Comparison of ENCODE assay signal across 14 cellular contexts in the genomic region with DNA sequence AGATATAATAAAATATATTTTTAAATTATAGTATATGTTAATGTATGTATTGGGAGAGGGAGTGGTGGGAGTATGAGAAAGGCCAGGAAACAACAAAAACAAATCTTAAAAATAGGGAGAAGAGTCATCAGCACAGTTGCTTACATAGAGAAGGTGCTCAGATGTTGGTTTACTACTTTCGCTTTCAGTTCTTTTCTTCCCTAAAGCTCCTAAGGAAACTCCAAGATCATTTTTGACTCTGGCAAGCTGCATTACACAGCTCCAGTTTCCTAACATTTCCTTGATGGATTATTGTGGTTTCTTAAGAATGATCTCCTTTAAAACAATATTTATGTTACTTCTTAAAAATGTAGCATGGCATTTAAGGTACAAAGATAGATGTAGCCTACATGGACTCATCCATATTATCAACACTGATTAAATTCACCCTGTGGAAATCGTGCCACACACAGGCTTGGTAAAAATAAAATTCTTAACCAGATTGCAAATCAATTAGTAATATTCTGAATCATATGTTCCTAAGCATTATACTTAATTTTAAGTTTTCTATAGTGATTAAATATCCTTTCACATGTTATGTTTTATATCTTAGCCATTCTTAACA.
A peak's percentile ranks its signal among the peaks of the same experiment; 100 is the strongest.
DNase-seq lines count a peak whose midpoint lies in the region; ATAC-seq, FAIRE-seq and TF ChIP-seq lines count a peak whose summit lies in the region.
"Had no signal": no experiment of that assay in that cellular context is flagged by ENCODE, and none has a peak within 500 bp of the region (broad histone marks: within the 10 kb centered on the region; RNA-seq: fewer than 3 reads in every experiment).

No MANE protein-coding gene starts in this region.

- H3K9ac ChIP-seq in GM23248 (0 out of 2 replicates have a peak overlapping the region, but pooled peaks have one; percentile 27), astrocyte (ENCODE audit: low read length) (no peak overlapping the region)
- H3K9ac ChIP-seq: parathyroid adenoma had no signal

- H3K27ac Mint-ChIP-seq in astrocyte (ENCODE audit: unreplicated experiment) = no peak overlapping the region
- no peak overlapping the region for H3K27ac Mint-ChIP-seq in activated T-cell treated with anti-CD3 and anti-CD28 coated beads, Interleukin-2, amount 50 U/mL, for 72 hours

- no peaks in the 10 kb centered on the region for H3K27me3 ChIP-seq in GM23248 (replicated peaks; ENCODE audit: insufficient read depth)
- no peaks in the 10 kb centered on the region for H3K27me3 ChIP-seq in astrocyte (ENCODE audit: insufficient read depth, low read length)

- no peaks in the 10 kb centered on the region; the same call in 1 of the 2 replicates for H3K4me1 ChIP-seq in GM23248 (ENCODE audit: insufficient read depth)
- no peaks in the 10 kb centered on the region for H3K4me1 ChIP-seq in astrocyte (ENCODE audit: insufficient read depth, low read length)
- H3K4me1 ChIP-seq: Caco-2, parathyroid adenoma had no signal

- H2AFZ ChIP-seq in GM23248 (peak overlapping the region; percentile 55), astrocyte (ENCODE audit: low read depth, low read length) (peak overlapping the region; percentile 37)
- H2AFZ ChIP-seq: parathyroid adenoma had no signal

- H3K4me1 Mint-ChIP-seq in astrocyte (ENCODE audit: low read depth, unreplicated experiment) = peaks cover 6% of the 10 kb centered on the region
- peaks cover 17% of the 10 kb centered on the region for H3K4me1 Mint-ChIP-seq in activated T-cell treated with anti-CD3 and anti-CD28 coated beads, Interleukin-2, amount 50 U/mL, for 72 hours (ENCODE audit: low read depth)

- in situ Hi-C loops in GM23248 (cut with MboI) = no loop called here

- FAIRE-seq in astrocyte (lab: Jason Lieb, UNC) = no peak

- 85 to 86% methylated on average over 2 of the region's 2 CpGs for WGBS in GM23248 (ENCODE audit: low coverage in 1 of 2, low lambda C conversion rate in 2 of 2, missing lambda C conversion rate in 2 of 2), 2 experiments

- H3K4me2 ChIP-seq in GM23248 (ENCODE audit: unreplicated experiment) (peak overlapping the region; percentile 60), astrocyte (ENCODE audit: low read length) (peak overlapping the region; percentile 46)

- H3K4me3 ChIP-seq in AG04449 (ENCODE audit: low read depth, low read length) = peak overlapping the region; percentile 6; the same call in 1 of the 2 replicates
- H3K4me3 ChIP-seq in GM23248 = peak overlapping the region; percentile 48
- H3K4me3 ChIP-seq in astrocyte (ENCODE audit: insufficient read depth, low read depth, low read length) = no peak overlapping the region

- ATAC-seq in left colon = peak; percentile 74
- no peak for ATAC-seq in HG02588 (IDR thresholded peaks at IDR 0.05; ENCODE audit: unreplicated experiment)
- ATAC-seq in activated T-cell treated with anti-CD3 and anti-CD28 coated beads, Interleukin-2, amount 50 U/mL, for 72 hours (replicated peaks in 1 of 2) = no peak

- H3K9me3 ChIP-seq in GM23248 (ENCODE audit: low read depth) = peaks cover 4% of the 10 kb centered on the region
- no peaks in the 10 kb centered on the region for H3K9me3 ChIP-seq in astrocyte (ENCODE audit: insufficient read depth, low read depth, low read length)
- H3K9me3 ChIP-seq: Caco-2 had no signal

- TF ChIP-seq CTCF in AG04449 (IDR thresholded peaks at IDR 0.05; ENCODE audit: insufficient read depth, low read length, missing control alignments) = no peak
- TF ChIP-seq CTCF in astrocyte (IDR thresholded peaks at IDR 0.05; ENCODE audit: insufficient read depth, low read depth, low read length) = no peak

- H3K4me3 Mint-ChIP-seq in astrocyte (ENCODE audit: unreplicated experiment) = no peak overlapping the region
- no peak overlapping the region for H3K4me3 Mint-ChIP-seq in activated T-cell treated with anti-CD3 and anti-CD28 coated beads, Interleukin-2, amount 50 U/mL, for 72 hours

- CTCF ChIA-PET in AG04449 (lab: Yijun Ruan, JAX) = interaction anchor here (0.9 kb wide), 1 partner anchor 117 kb away, joined by 3 read pairs; no protein-coding TSS in a partner anchor

- no peaks in the 10 kb centered on the region for H3F3A ChIP-seq in GM23248 (ENCODE audit: insufficient read depth)

- no peaks in the 10 kb centered on the region for H3K27me3 Mint-ChIP-seq in astrocyte (ENCODE audit: low read depth, unreplicated experiment)
- H3K27me3 Mint-ChIP-seq in activated T-cell treated with anti-CD3 and anti-CD28 coated beads, Interleukin-2, amount 50 U/mL, for 72 hours (ENCODE audit: low read depth) = no peaks in the 10 kb centered on the region

- H3K79me2 ChIP-seq in GM23248 (ENCODE audit: insufficient read depth) (no peaks in the 10 kb centered on the region), astrocyte (ENCODE audit: insufficient read depth, low read length) (no peaks in the 10 kb centered on the region)
- H3K79me2 ChIP-seq: parathyroid adenoma had no signal

- intact Hi-C loops in left colon (cut with DNase I, micrococcal nuclease) = no loop called here

- H3K36me3 ChIP-seq in GM23248 (ENCODE audit: low read depth) = no peaks in the 10 kb centered on the region
- H3K36me3 ChIP-seq in astrocyte (ENCODE audit: insufficient read depth, low read length) = no peaks in the 10 kb centered on the region

- no peak overlapping the region for H3K27ac ChIP-seq in GM23248
- no peak overlapping the region for H3K27ac ChIP-seq in astrocyte (ENCODE audit: low read depth, low read length)
- H3K27ac ChIP-seq: parathyroid adenoma had no signal

- H3K9me3 Mint-ChIP-seq in astrocyte (ENCODE audit: unreplicated experiment) = no peaks in the 10 kb centered on the region
- peaks cover 3 to 7% of the 10 kb centered on the region in 2 donors for H3K9me3 Mint-ChIP-seq in activated T-cell treated with anti-CD3 and anti-CD28 coated beads, Interleukin-2, amount 50 U/mL, for 72 hours

- H4K20me1 ChIP-seq in GM23248 (ENCODE audit: insufficient read depth) (no peaks in the 10 kb centered on the region), astrocyte (ENCODE audit: insufficient read depth, low read length) (no peaks in the 10 kb centered on the region)

- POLR2A ChIA-PET in AG04449 (lab: Yijun Ruan, JAX) = no interaction called here

- H3K36me3 Mint-ChIP-seq in astrocyte (ENCODE audit: low read depth, unreplicated experiment) = no peaks in the 10 kb centered on the region
- H3K36me3 Mint-ChIP-seq in activated T-cell treated with anti-CD3 and anti-CD28 coated beads, Interleukin-2, amount 50 U/mL, for 72 hours (ENCODE audit: insufficient read depth in 2 of 2) = peaks cover 2 to 5% of the 10 kb centered on the region in 2 donors

- H3K9me2 ChIP-seq in GM23248 (ENCODE audit: insufficient read depth) = peaks cover 3% of the 10 kb centered on the region; the same call in 1 of the 2 replicates

- no peak for DNase-seq in AG04449 (ENCODE audit: low read depth, low spot score)
- DNase-seq in GM23248 = peak; percentile 35
- DNase-seq in astrocyte (ENCODE audit: low read depth) = peak; percentile 56
- no peak for DNase-seq in left colon
- no peak for DNase-seq in activated T-cell treated with anti-CD3 and anti-CD28 coated beads, Interleukin-2, amount 50 U/mL, for 72 hours
- DNase-seq in NCI-H1417 (lab: John Stamatoyannopoulos, UW) = no peak
- no peak for DNase-seq in stimulated activated CD4-positive, alpha-beta T cell treated with anti-CD3 and anti-CD28 coated beads, Interleukin-2, amount 100 ng/mL, for 48 hours
- DNase-seq: activated gamma-delta T cell treated with Interleukin-2 at 50 U/mL for 16 hours, Caco-2, islet precursor cell, KG1, NCI-H748 treated with DMSO at 0.1 percent for 48 hours had no signal

Comparison
In these comparisons a context has a peak if more than half of its experiments do, and no peak if none do; other contexts are left out.
1. DNase-seq: peak in GM23248 (single experiment) and astrocyte (single experiment); none in AG04449 (single experiment), left colon (0 of 2), activated T-cell treated with anti-CD3 and anti-CD28 coated beads, Interleukin-2, amount 50 U/mL, for 72 hours (0 of 2), NCI-H1417 (0 of 3) and stimulated activated CD4-positive, alpha-beta T cell treated with anti-CD3 and anti-CD28 coated beads, Interleukin-2, amount 100 ng/mL, for 48 hours (0 of 2).